Comparison of ENCODE assay signal across 9 cellular contexts in the genomic region with DNA sequence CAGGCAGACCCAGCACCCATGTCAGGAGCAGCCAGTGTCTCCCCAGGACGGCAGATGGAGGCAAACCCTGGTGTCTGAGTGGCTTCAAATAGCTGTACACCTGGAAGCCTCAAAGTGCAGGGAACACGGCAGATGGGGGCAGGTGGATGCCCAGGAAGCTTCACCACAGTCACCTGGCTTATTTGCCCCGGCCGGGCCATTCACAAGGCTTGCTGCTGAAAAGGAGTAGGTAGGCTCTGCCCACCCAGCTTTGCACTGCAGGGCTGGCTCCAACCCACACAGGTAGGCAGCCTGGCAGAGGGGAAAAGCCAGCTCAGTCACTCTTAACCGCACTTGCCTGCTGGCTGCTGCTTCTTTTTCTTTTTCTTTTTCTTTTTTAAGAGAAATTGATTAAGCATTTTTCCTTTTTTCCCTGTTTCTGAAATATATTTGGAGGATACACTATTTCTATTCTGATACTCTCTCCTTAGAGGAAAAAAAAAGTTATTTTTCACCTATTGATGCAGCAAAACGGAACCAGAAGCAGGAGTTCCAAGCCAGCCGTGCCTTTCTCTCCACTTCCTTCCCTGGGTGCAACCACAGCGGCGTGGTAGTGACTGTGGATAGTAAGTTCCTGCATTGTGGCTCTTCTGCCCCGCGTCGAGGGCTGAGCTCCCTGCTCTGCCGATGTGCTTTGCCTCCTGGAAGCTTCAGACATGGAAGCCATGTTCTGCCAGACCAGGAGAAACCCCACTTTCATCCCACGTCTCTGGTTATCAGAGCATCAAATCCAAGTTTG.
DNase-seq lines count a peak whose midpoint lies in the region; ATAC-seq lines count a peak whose summit lies in the region.
"Had no signal": no experiment of that assay in that cellular context is flagged by ENCODE, and none has a peak within 500 bp of the region (broad histone marks: within the 10 kb centered on the region; RNA-seq: fewer than 3 reads in every experiment).

No MANE protein-coding gene starts in this region.

- peaks cover 3% of the 10 kb centered on the region for H3K36me3 Mint-ChIP-seq in T-helper 2 cell treated with Interferon-gamma antibody and Interleukin-4, amounts not matched to agents 5 μg/mL and 100 μg/mL, for 36 hours (ENCODE audit: low read depth)
- no peaks in the 10 kb centered on the region for H3K36me3 Mint-ChIP-seq in activated naive CD8-positive, alpha-beta T cell

- ATAC-seq in HG03159 (IDR thresholded peaks at IDR 0.05; ENCODE audit: unreplicated experiment) (no peak), HG03175 (IDR thresholded peaks at IDR 0.05; ENCODE audit: unreplicated experiment) (no peak), GM18520 (IDR thresholded peaks at IDR 0.05; ENCODE audit: unreplicated experiment) (no peak)

- peak overlapping the region; percentile 76 for H3K4me3 Mint-ChIP-seq in T-helper 2 cell treated with Interferon-gamma antibody and Interleukin-4, amounts not matched to agents 5 μg/mL and 100 μg/mL, for 36 hours
- H3K4me3 Mint-ChIP-seq in activated naive CD8-positive, alpha-beta T cell, result peak overlapping the region; percentile 42

- no peak overlapping the region for H3K27ac Mint-ChIP-seq in T-helper 2 cell treated with Interferon-gamma antibody and Interleukin-4, amounts not matched to agents 5 μg/mL and 100 μg/mL, for 36 hours
- H3K27ac Mint-ChIP-seq in activated naive CD8-positive, alpha-beta T cell, result peak overlapping the region; percentile 5

- DNase-seq in DMS53 treated with DMSO at 0.1 percent for 48 hours (lab: John Stamatoyannopoulos, UW; ENCODE audit: unreplicated experiment), result peak; percentile 40
- DNase-seq in T-helper 2 cell treated with Interferon-gamma antibody and Interleukin-4, amounts not matched to agents 5 μg/mL and 100 μg/mL, for 36 hours (ENCODE audit: low spot score), result no peak
- peak; percentile 26 to 58 for DNase-seq in stimulated activated CD4-positive, alpha-beta T cell treated with anti-CD3 and anti-CD28 coated beads, Interleukin-1b, Interleukin-23, amount 100 ng/mL, for 4 hours (ENCODE audit: low read depth in 2 of 2)
- no peak for DNase-seq in epidermal melanocyte (ENCODE audit: insufficient read length, low spot score)
- DNase-seq: kidney glomerular epithelial cell had no signal

- H3K4me1 Mint-ChIP-seq in T-helper 2 cell treated with Interferon-gamma antibody and Interleukin-4, amounts not matched to agents 5 μg/mL and 100 μg/mL, for 36 hours (ENCODE audit: low read depth), result peaks cover 32% of the 10 kb centered on the region
- peaks cover 40% of the 10 kb centered on the region for H3K4me1 Mint-ChIP-seq in activated naive CD8-positive, alpha-beta T cell (ENCODE audit: low read depth)

- peaks cover 18% of the 10 kb centered on the region for H3K27me3 Mint-ChIP-seq in T-helper 2 cell treated with Interferon-gamma antibody and Interleukin-4, amounts not matched to agents 5 μg/mL and 100 μg/mL, for 36 hours (ENCODE audit: low read depth)
- no peaks in the 10 kb centered on the region for H3K27me3 Mint-ChIP-seq in activated naive CD8-positive, alpha-beta T cell

- no peaks in the 10 kb centered on the region for H3K9me3 Mint-ChIP-seq in T-helper 2 cell treated with Interferon-gamma antibody and Interleukin-4, amounts not matched to agents 5 μg/mL and 100 μg/mL, for 36 hours
- H3K9me3 Mint-ChIP-seq in activated naive CD8-positive, alpha-beta T cell (ENCODE audit: low read depth), result no peaks in the 10 kb centered on the region

Comparison
In these comparisons a context has a peak if more than half of its experiments do, and no peak if none do; other contexts are left out.
1. DNase-seq: peak in DMS53 treated with DMSO at 0.1 percent for 48 hours (single experiment) and stimulated activated CD4-positive, alpha-beta T cell treated with anti-CD3 and anti-CD28 coated beads, Interleukin-1b, Interleukin-23, amount 100 ng/mL, for 4 hours (2 of 2); none in T-helper 2 cell treated with Interferon-gamma antibody and Interleukin-4, amounts not matched to agents 5 μg/mL and 100 μg/mL, for 36 hours (single experiment) and epidermal melanocyte (single experiment).